ENCODE assay signal across 8 cellular contexts in genomic region chr5:88503065-88503394, GRCh38.
A peak's percentile ranks its signal among the peaks of the same experiment; 100 is the strongest.
DNase-seq lines count a peak whose midpoint lies in the region; ATAC-seq and TF ChIP-seq lines count a peak whose summit lies in the region.

No MANE protein-coding gene starts in this region.

- H3K9me3 Mint-ChIP-seq in CD8-positive, alpha-beta T cell: no peaks in the 10 kb centered on the region
- H3K9me3 Mint-ChIP-seq in nephron (no peaks in the 10 kb centered on the region), osteocyte (ENCODE audit: unreplicated experiment) (no peaks in the 10 kb centered on the region)

- DNase-seq in CD8-positive, alpha-beta T cell: no peak
- DNase-seq in brain microvascular endothelial cell: no peak
- no peak for DNase-seq in ecto neural progenitor cell (ENCODE audit: low spot score)
- DNase-seq in osteocyte (ENCODE audit: extremely low spot score, unreplicated experiment): no peak
- no peak for DNase-seq in body of pancreas

- peaks cover 6% of the 10 kb centered on the region for H3K4me1 ChIP-seq in CD8-positive, alpha-beta T cell (ENCODE audit: insufficient read depth, low read length)
- no peaks in the 10 kb centered on the region for H3K4me1 ChIP-seq in body of pancreas

- POLR2A ChIA-PET in CD8-positive, alpha-beta T cell (lab: Charles Lee): no interaction called here

- H3K27ac ChIP-seq in CD8-positive, alpha-beta T cell (ENCODE audit: low read depth, low read length): peak overlapping the region; percentile 56
- H3K27ac ChIP-seq in KOPT-K1 (ENCODE audit: low read depth, low read length, poor library complexity, severe bottlenecking) (peak overlapping the region; percentile 85), brain microvascular endothelial cell (no peak overlapping the region), body of pancreas (no peak overlapping the region)

- intact Hi-C loops in CD8-positive, alpha-beta T cell (cut with DNase I, micrococcal nuclease): no loop called here
- intact Hi-C loops in body of pancreas (cut with DNase I): no loop called here

- TF ChIP-seq CTCF in CD8-positive, alpha-beta T cell (IDR thresholded peaks at IDR 0.05): no peak
- TF ChIP-seq CTCF in brain microvascular endothelial cell (IDR thresholded peaks at IDR 0.05; ENCODE audit: low read depth, low read length, missing control alignments): no peak
- no peak for TF ChIP-seq CTCF in nephron (IDR thresholded peaks at IDR 0.05; ENCODE audit: unreplicated experiment in 3 of 3)
- no peak for TF ChIP-seq CTCF in osteocyte (IDR thresholded peaks at IDR 0.05)
- no peak for TF ChIP-seq CTCF in body of pancreas (IDR thresholded peaks at IDR 0.05)

- peaks cover 5% of the 10 kb centered on the region for H3K36me3 Mint-ChIP-seq in CD8-positive, alpha-beta T cell
- H3K36me3 Mint-ChIP-seq in nephron (ENCODE audit: low read depth): no peaks in the 10 kb centered on the region
- H3K36me3 Mint-ChIP-seq in osteocyte (ENCODE audit: unreplicated experiment): no peaks in the 10 kb centered on the region

- no peaks in the 10 kb centered on the region for H3K27me3 ChIP-seq in CD8-positive, alpha-beta T cell (ENCODE audit: insufficient read depth, low read length)
- H3K27me3 ChIP-seq in brain microvascular endothelial cell (replicated peaks) (no peaks in the 10 kb centered on the region), body of pancreas (no peaks in the 10 kb centered on the region)

- TF ChIP-seq POLR2A in body of pancreas (IDR thresholded peaks at IDR 0.05): no peak

- WGBS in body of pancreas, 2 donors: 10% methylated on average over 2 of the region's 2 CpGs

- peak overlapping the region; percentile 92 for H3K4me3 Mint-ChIP-seq in CD8-positive, alpha-beta T cell
- H3K4me3 Mint-ChIP-seq in nephron: peak overlapping the region in 2 of 3 experiments; percentile 57 to 63
- no peak overlapping the region for H3K4me3 Mint-ChIP-seq in osteocyte (ENCODE audit: unreplicated experiment)

- H3K4me1 Mint-ChIP-seq in CD8-positive, alpha-beta T cell (ENCODE audit: low read depth): peaks cover 16% of the 10 kb centered on the region
- H3K4me1 Mint-ChIP-seq in nephron (no peaks in the 10 kb centered on the region), osteocyte (ENCODE audit: unreplicated experiment) (no peaks in the 10 kb centered on the region)

- no peaks in the 10 kb centered on the region for H3K36me3 ChIP-seq in CD8-positive, alpha-beta T cell (ENCODE audit: insufficient read depth, low read length)
- H3K36me3 ChIP-seq in KOPT-K1 (ENCODE audit: insufficient read depth, low read length) (no peaks in the 10 kb centered on the region), brain microvascular endothelial cell (replicated peaks) (no peaks in the 10 kb centered on the region), body of pancreas (replicated peaks in 1 of 2; ENCODE audit: insufficient read depth in 1 of 2, low read depth in 2 of 2) (no peaks in the 10 kb centered on the region)

- no peaks in the 10 kb centered on the region for H3K9me3 ChIP-seq in CD8-positive, alpha-beta T cell (ENCODE audit: low read length)
- H3K9me3 ChIP-seq in KOPT-K1 (ENCODE audit: insufficient read depth, low read length, poor library complexity, severe bottlenecking) (no peaks in the 10 kb centered on the region), body of pancreas (no peaks in the 10 kb centered on the region)

- CTCF ChIA-PET in CD8-positive, alpha-beta T cell (lab: Charles Lee): no interaction called here

- H3K27me3 Mint-ChIP-seq in CD8-positive, alpha-beta T cell (ENCODE audit: low read depth): peaks cover 4% of the 10 kb centered on the region
- H3K27me3 Mint-ChIP-seq in nephron (ENCODE audit: low read depth) (no peaks in the 10 kb centered on the region), osteocyte (ENCODE audit: unreplicated experiment) (peaks cover 3% of the 10 kb centered on the region)

- no peak for ATAC-seq in CD8-positive, alpha-beta T cell
- ATAC-seq in GM19463 (IDR thresholded peaks at IDR 0.05; ENCODE audit: unreplicated experiment) (no peak), body of pancreas (no peak)

- H3K4me3 ChIP-seq in CD8-positive, alpha-beta T cell (ENCODE audit: low read depth, low read length): peak overlapping the region; percentile 62
- peak overlapping the region; percentile 51 for H3K4me3 ChIP-seq in brain microvascular endothelial cell (ENCODE audit: low read depth, low read length)
- no peak overlapping the region for H3K4me3 ChIP-seq in body of pancreas

- in situ Hi-C loops in brain microvascular endothelial cell (cut with HindIII; ENCODE audit: low pct_ligation_motif_present, low sequenced_read_pairs): no loop called here

- H3K27ac Mint-ChIP-seq in CD8-positive, alpha-beta T cell: peak overlapping the region; percentile 94
- peak overlapping the region in 2 of 3 experiments; percentile 10 to 35 for H3K27ac Mint-ChIP-seq in nephron
- no peak overlapping the region for H3K27ac Mint-ChIP-seq in osteocyte (ENCODE audit: unreplicated experiment)

Comparison
In these comparisons a context has a peak if more than half of its experiments do, and no peak if none do; other contexts are left out.
1. H3K27ac ChIP-seq: peak in CD8-positive, alpha-beta T cell (single experiment) and KOPT-K1 (single experiment); none in brain microvascular endothelial cell (single experiment) and body of pancreas (0 of 4).
2. H3K4me3 ChIP-seq: peak in CD8-positive, alpha-beta T cell (single experiment) and brain microvascular endothelial cell (single experiment); none in body of pancreas (0 of 2).